Comparison of ENCODE assay signal across 1 cellular context in genomic region chr17:73784015-73784603, GRCh38.
TF ChIP-seq lines count a peak whose summit lies in the region.

No MANE protein-coding gene starts in this region.

TF ChIP-seq in GM23338, 12 proteins besides CTCF, POLR2A, EP300 and RAD21 (continued from another document):
- TF ChIP-seq REST (IDR thresholded peaks at IDR 0.05; ENCODE audit: unreplicated experiment) = no peak
- no peak for TF ChIP-seq ZNF462 (CRISPR knock-in tag; IDR thresholded peaks at IDR 0.05)
